ENCODE assay signal across 8 cellular contexts in genomic region chr7:151876112-151876898, GRCh38. TPM values are rescaled to one million over a fixed set of nuclear protein-coding genes. Genes with fewer than 3 reads are reported as not detected.
A peak's percentile ranks its signal among the peaks of the same experiment; 100 is the strongest.
DNase-seq lines count a peak whose midpoint lies in the region; ATAC-seq and TF ChIP-seq lines count a peak whose summit lies in the region.

No MANE protein-coding gene starts in this region.

- DNase-seq in AG08396 (ENCODE audit: low spot score) (peak; percentile 48), NCI-H345 treated with DMSO at 0.1 percent for 48 hours (lab: John Stamatoyannopoulos, UW; ENCODE audit: unreplicated experiment) (peak; percentile 62), endodermal cell (peak; percentile 90), amniotic stem cell (lab: John Stamatoyannopoulos, UW) (no peak)
- DNase-seq in activated CD8-positive, alpha-beta memory T cell treated with anti-CD3 and anti-CD28 coated beads, Interleukin-2, amount 50 U/mL, for 1 hour (ENCODE audit: extremely low read depth): peak; percentile 7
- DNase-seq in stimulated activated CD8-positive, alpha-beta memory T cell treated with anti-CD3 and anti-CD28 coated beads, Interleukin-4, amount 100 ng/mL, for 1 hour (ENCODE audit: low read depth in 2 of 2, low spot score in 1 of 2): peak; percentile 10 to 51

- TF ChIP-seq CTCF in endodermal cell (conservative IDR thresholded peaks at IDR 0.05): no peak

- no peaks in the 10 kb centered on the region for H3K4me1 Mint-ChIP-seq in endodermal cell

- H3K9me3 ChIP-seq in endodermal cell (ENCODE audit: control insufficient read depth, low read length) (no peaks in the 10 kb centered on the region), mucosa of stomach (ENCODE audit: control insufficient read depth, low read length) (no peaks in the 10 kb centered on the region)

- H3K9ac ChIP-seq in endodermal cell (ENCODE audit: extremely low read depth, low read length, poor library complexity, severe bottlenecking) (no peak overlapping the region), mucosa of stomach (ENCODE audit: low read length) (peak overlapping the region; percentile 81)

- H3K36me3 Mint-ChIP-seq in endodermal cell (ENCODE audit: low read depth): no peaks in the 10 kb centered on the region

- WGBS in endodermal cell (ENCODE audit: insufficient coverage in 1 of 2, insufficient read length in 1 of 2), 2 experiments: 0% methylated on average over 41 to 84 of the region's 84 CpGs

- no peaks in the 10 kb centered on the region for H3K9me3 Mint-ChIP-seq in endodermal cell

- H3K4me1 ChIP-seq in endodermal cell (ENCODE audit: control insufficient read depth, insufficient read depth, low read length) (no peaks in the 10 kb centered on the region), mucosa of stomach (ENCODE audit: control insufficient read depth, insufficient read depth, low read length) (peaks cover 22% of the 10 kb centered on the region)

- H3K36me3 ChIP-seq in endodermal cell (ENCODE audit: control insufficient read depth, insufficient read depth, low read length): no peaks in the 10 kb centered on the region
- no peaks in the 10 kb centered on the region for H3K36me3 ChIP-seq in mucosa of stomach (ENCODE audit: control insufficient read depth, insufficient read depth, low read length)

- H3K27me3 ChIP-seq in endodermal cell (ENCODE audit: control insufficient read depth, insufficient read depth, low read length, poor library complexity, severe bottlenecking): peaks cover 55% of the 10 kb centered on the region
- no peaks in the 10 kb centered on the region for H3K27me3 ChIP-seq in mucosa of stomach (ENCODE audit: control insufficient read depth, insufficient read depth, low read length)

- no peak overlapping the region for H3K27ac Mint-ChIP-seq in endodermal cell

- peaks cover 63% of the 10 kb centered on the region for H3K27me3 Mint-ChIP-seq in endodermal cell (ENCODE audit: insufficient read depth)

- peak; percentile 9 for ATAC-seq in GM19351 (IDR thresholded peaks at IDR 0.05; ENCODE audit: unreplicated experiment)

- no peak overlapping the region for H3K27ac ChIP-seq in endodermal cell (ENCODE audit: low read depth, low read length)

- H3K4me3 ChIP-seq in endodermal cell (ENCODE audit: low read length): peak overlapping the region; percentile 85
- peak overlapping the region; percentile 75 for H3K4me3 ChIP-seq in mucosa of stomach (ENCODE audit: low read length)

- peak overlapping the region; percentile 77 for H3K4me3 Mint-ChIP-seq in endodermal cell

RNA-seq across cellular contexts. Expression of gene PRKAG2, which starts 0.6 kb away (rescaled TPM):
- total RNA-seq in endodermal cell: 10 to 100 TPM; 17.2 to 20.7 TPM
- 13.3 TPM for polyA plus RNA-seq in endodermal cell (2013, experiment 1 of 2)
- 15.2 TPM for polyA plus RNA-seq in endodermal cell (2013, experiment 2 of 2)
